ENCODE assay signal across 1 cellular context in the genomic region with DNA sequence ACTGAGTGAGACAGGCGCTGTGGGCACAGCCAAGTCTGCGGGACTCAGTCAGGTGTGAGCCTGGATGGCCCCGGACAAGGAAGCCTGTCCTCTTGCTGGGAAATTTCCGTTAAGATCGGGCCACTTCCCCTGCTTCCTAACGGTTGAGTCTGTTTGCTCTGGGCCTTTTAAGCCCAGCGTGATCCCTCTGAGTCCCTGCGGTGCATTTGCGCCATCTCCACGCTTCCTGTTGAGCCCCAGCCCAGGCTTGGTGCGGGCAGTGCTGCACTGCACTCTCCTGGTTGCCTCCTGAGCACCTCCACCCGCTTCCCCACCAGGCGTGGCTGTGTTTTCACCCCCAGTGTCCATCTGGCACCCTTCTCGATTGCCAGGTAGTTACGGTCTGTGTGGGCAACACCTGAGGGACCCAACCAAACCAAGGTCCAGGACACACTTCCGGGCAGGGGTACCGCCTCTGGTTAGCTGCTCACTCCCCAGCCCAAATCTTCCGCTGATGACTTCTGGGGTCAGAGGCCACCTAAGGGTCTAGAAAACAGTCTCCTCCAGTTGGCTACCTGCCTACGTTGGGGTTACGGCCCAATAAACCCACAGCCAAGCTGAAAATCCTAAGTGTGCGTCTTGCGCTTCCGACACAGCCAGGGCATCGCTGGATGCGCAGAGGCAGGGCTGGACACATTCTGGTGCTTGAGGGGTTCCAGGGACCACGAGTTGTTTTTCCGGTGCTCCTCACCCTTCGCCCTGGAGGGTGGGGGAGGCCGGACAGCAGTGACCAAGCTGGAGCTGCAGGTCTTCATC.
A peak's percentile ranks its signal among the peaks of the same experiment; 100 is the strongest.
TF ChIP-seq lines count a peak whose summit lies in the region.

No MANE protein-coding gene starts in this region.

TF ChIP-seq in HepG2, 621 proteins besides CTCF, POLR2A, EP300 and RAD21 (continued from another document and continues in another):
- 0 out of 2 replicates have a peak, but pooled peaks have one; percentile 29 for TF ChIP-seq KLF13 (CRISPR knock-in tag; IDR thresholded peaks at IDR 0.05)
- TF ChIP-seq ZNF205 (CRISPR knock-in tag; IDR thresholded peaks at IDR 0.05), result 0 out of 2 replicates have a peak, but pooled peaks have one; percentile 25
- TF ChIP-seq PRMT3 (CRISPR knock-in tag; IDR thresholded peaks at IDR 0.05; ENCODE audit: borderline replicate concordance, low read depth), result no peak
- no peak for TF ChIP-seq HOXD1 (CRISPR knock-in tag; IDR thresholded peaks at IDR 0.05)
- TF ChIP-seq ZC3H4 (CRISPR knock-in tag; IDR thresholded peaks at IDR 0.05; ENCODE audit: borderline replicate concordance), result peak; percentile 28; the same call in 1 of the 2 replicates
- TF ChIP-seq KDM5B (CRISPR knock-in tag; IDR thresholded peaks at IDR 0.05; ENCODE audit: borderline replicate concordance), result peak; percentile 66; the same call in 1 of the 2 replicates
- TF ChIP-seq ZNF607 (CRISPR knock-in tag; IDR thresholded peaks at IDR 0.05; ENCODE audit: borderline replicate concordance), result no peak
- peak; percentile 83 for TF ChIP-seq RBM22 (optimal IDR thresholded peaks at IDR 0.05; ENCODE audit: low read length)
- TF ChIP-seq ARNT2 (CRISPR knock-in tag; IDR thresholded peaks at IDR 0.05; ENCODE audit: low read depth), result 0 out of 2 replicates have a peak, but pooled peaks have one; percentile 31
- no peak for TF ChIP-seq ZSCAN31 (CRISPR knock-in tag; IDR thresholded peaks at IDR 0.05; ENCODE audit: low read depth)
- no peak for TF ChIP-seq SOX5 (CRISPR knock-in tag; IDR thresholded peaks at IDR 0.05; ENCODE audit: borderline replicate concordance)
- peak; percentile 16 for TF ChIP-seq RBM39 (IDR thresholded peaks at IDR 0.05; ENCODE audit: low read depth, low read length, poor library complexity, severe bottlenecking)
- TF ChIP-seq, protein P1, sequence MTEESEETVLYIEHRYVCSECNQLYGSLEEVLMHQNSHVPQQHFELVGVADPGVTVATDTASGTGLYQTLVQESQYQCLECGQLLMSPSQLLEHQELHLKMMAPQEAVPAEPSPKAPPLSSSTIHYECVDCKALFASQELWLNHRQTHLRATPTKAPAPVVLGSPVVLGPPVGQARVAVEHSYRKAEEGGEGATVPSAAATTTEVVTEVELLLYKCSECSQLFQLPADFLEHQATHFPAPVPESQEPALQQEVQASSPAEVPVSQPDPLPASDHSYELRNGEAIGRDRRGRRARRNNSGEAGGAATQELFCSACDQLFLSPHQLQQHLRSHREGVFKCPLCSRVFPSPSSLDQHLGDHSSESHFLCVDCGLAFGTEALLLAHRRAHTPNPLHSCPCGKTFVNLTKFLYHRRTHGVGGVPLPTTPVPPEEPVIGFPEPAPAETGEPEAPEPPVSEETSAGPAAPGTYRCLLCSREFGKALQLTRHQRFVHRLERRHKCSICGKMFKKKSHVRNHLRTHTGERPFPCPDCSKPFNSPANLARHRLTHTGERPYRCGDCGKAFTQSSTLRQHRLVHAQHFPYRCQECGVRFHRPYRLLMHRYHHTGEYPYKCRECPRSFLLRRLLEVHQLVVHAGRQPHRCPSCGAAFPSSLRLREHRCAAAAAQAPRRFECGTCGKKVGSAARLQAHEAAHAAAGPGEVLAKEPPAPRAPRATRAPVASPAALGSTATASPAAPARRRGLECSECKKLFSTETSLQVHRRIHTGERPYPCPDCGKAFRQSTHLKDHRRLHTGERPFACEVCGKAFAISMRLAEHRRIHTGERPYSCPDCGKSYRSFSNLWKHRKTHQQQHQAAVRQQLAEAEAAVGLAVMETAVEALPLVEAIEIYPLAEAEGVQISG (CRISPR knock-in tag; IDR thresholded peaks at IDR 0.05), result 0 out of 2 replicates have a peak, but pooled peaks have one; percentile 21
- 0 out of 2 replicates have a peak, but pooled peaks have one; percentile 36 for TF ChIP-seq ZSCAN25 (CRISPR knock-in tag; IDR thresholded peaks at IDR 0.05)
- TF ChIP-seq RXRB (CRISPR knock-in tag; IDR thresholded peaks at IDR 0.05; ENCODE audit: borderline replicate concordance), result no peak
- TF ChIP-seq, protein P2, sequence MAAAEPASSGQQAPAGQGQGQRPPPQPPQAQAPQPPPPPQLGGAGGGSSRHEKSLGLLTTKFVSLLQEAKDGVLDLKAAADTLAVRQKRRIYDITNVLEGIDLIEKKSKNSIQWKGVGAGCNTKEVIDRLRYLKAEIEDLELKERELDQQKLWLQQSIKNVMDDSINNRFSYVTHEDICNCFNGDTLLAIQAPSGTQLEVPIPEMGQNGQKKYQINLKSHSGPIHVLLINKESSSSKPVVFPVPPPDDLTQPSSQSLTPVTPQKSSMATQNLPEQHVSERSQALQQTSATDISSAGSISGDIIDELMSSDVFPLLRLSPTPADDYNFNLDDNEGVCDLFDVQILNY (CRISPR knock-in tag; conservative IDR thresholded peaks at IDR 0.05), result 0 out of 2 replicates have a peak, but pooled peaks have one; percentile 12
- TF ChIP-seq ZBTB42 (CRISPR knock-in tag; IDR thresholded peaks at IDR 0.05), result no peak
- TF ChIP-seq, protein P3, sequence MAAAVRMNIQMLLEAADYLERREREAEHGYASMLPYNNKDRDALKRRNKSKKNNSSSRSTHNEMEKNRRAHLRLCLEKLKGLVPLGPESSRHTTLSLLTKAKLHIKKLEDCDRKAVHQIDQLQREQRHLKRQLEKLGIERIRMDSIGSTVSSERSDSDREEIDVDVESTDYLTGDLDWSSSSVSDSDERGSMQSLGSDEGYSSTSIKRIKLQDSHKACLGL (CRISPR knock-in tag; IDR thresholded peaks at IDR 0.05), result peak; percentile 35; the same call in 1 of the 2 replicates
- no peak for TF ChIP-seq ZSCAN30 (CRISPR knock-in tag; IDR thresholded peaks at IDR 0.05)
- TF ChIP-seq ATAD3A (CRISPR knock-in tag; IDR thresholded peaks at IDR 0.05), result no peak
- TF ChIP-seq, protein P4, sequence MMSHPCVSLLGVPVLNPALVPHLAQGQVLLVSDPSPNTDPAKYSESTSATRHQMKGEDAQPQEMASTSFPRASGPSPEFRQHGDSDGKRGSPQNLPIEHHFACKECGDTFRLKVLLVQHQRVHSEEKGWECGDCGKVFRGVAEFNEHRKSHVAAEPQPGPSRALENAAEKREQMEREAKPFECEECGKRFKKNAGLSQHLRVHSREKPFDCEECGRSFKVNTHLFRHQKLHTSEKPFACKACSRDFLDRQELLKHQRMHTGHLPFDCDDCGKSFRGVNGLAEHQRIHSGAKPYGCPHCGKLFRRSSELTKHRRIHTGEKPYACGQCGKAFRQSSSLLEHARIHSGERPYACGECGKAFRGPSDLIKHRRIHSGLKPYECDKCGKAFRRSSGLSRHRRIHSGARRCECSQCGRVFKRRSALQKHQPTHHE (CRISPR knock-in tag; IDR thresholded peaks at IDR 0.05; ENCODE audit: borderline replicate concordance), result 0 out of 2 replicates have a peak, but pooled peaks have one; percentile 25
- TF ChIP-seq, protein P5, sequence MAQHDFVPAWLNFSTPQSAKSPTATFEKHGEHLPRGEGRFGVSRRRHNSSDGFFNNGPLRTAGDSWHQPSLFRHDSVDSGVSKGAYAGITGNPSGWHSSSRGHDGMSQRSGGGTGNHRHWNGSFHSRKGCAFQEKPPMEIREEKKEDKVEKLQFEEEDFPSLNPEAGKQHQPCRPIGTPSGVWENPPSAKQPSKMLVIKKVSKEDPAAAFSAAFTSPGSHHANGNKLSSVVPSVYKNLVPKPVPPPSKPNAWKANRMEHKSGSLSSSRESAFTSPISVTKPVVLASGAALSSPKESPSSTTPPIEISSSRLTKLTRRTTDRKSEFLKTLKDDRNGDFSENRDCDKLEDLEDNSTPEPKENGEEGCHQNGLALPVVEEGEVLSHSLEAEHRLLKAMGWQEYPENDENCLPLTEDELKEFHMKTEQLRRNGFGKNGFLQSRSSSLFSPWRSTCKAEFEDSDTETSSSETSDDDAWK (CRISPR knock-in tag; IDR thresholded peaks at IDR 0.05), result no peak
- TF ChIP-seq ZBTB7A (CRISPR knock-in tag; IDR thresholded peaks at IDR 0.05), result no peak
- no peak for TF ChIP-seq ZNF468 (CRISPR knock-in tag; IDR thresholded peaks at IDR 0.05)
- TF ChIP-seq RXRA (CRISPR knock-in tag; IDR thresholded peaks at IDR 0.05), result 0 out of 2 replicates have a peak, but pooled peaks have one; percentile 27
- TF ChIP-seq POLR2G (IDR thresholded peaks at IDR 0.05; ENCODE audit: low read depth, low read length), result peak; percentile 65
- TF ChIP-seq CHCHD3 (CRISPR knock-in tag; IDR thresholded peaks at IDR 0.05), result 0 out of 2 replicates have a peak, but pooled peaks have one; percentile 63
- 0 out of 2 replicates have a peak, but pooled peaks have one; percentile 33 for TF ChIP-seq TSC22D2 (CRISPR knock-in tag; IDR thresholded peaks at IDR 0.05; ENCODE audit: borderline replicate concordance)
- no peak; the same call in 1 of the 2 replicates for TF ChIP-seq FIP1L1 (IDR thresholded peaks at IDR 0.05; ENCODE audit: borderline replicate concordance, insufficient read depth, low read depth, low read length)
- TF ChIP-seq MIER3 (CRISPR knock-in tag; IDR thresholded peaks at IDR 0.05; ENCODE audit: borderline replicate concordance), result 0 out of 2 replicates have a peak, but pooled peaks have one; percentile 21
- TF ChIP-seq SALL2 (CRISPR knock-in tag; IDR thresholded peaks at IDR 0.05), result no peak
- TF ChIP-seq GATAD1 (CRISPR knock-in tag; IDR thresholded peaks at IDR 0.05), result peak; percentile 54; the same call in 1 of the 2 replicates
- TF ChIP-seq AKAP8 (CRISPR knock-in tag; IDR thresholded peaks at IDR 0.05), result peak; percentile 59; the same call in 1 of the 2 replicates
- TF ChIP-seq ZNF382 (CRISPR knock-in tag; IDR thresholded peaks at IDR 0.05; ENCODE audit: borderline replicate concordance), result no peak
- 0 out of 2 replicates have a peak, but pooled peaks have one; percentile 21 for TF ChIP-seq ZSCAN9 (CRISPR knock-in tag; IDR thresholded peaks at IDR 0.05; ENCODE audit: borderline replicate concordance)
- TF ChIP-seq ZNF883 (CRISPR knock-in tag; IDR thresholded peaks at IDR 0.05; ENCODE audit: not compliant biosample characterization), result no peak
- TF ChIP-seq, protein P6, sequence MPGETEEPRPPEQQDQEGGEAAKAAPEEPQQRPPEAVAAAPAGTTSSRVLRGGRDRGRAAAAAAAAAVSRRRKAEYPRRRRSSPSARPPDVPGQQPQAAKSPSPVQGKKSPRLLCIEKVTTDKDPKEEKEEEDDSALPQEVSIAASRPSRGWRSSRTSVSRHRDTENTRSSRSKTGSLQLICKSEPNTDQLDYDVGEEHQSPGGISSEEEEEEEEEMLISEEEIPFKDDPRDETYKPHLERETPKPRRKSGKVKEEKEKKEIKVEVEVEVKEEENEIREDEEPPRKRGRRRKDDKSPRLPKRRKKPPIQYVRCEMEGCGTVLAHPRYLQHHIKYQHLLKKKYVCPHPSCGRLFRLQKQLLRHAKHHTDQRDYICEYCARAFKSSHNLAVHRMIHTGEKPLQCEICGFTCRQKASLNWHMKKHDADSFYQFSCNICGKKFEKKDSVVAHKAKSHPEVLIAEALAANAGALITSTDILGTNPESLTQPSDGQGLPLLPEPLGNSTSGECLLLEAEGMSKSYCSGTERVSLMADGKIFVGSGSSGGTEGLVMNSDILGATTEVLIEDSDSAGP (CRISPR knock-in tag; IDR thresholded peaks at IDR 0.05; ENCODE audit: borderline replicate concordance), result peak; percentile 76
- no peak for TF ChIP-seq ZNF264 (CRISPR knock-in tag; IDR thresholded peaks at IDR 0.05)
- no peak for TF ChIP-seq ZNF138 (CRISPR knock-in tag; IDR thresholded peaks at IDR 0.05; ENCODE audit: low read depth)
- TF ChIP-seq ZNF10 (CRISPR knock-in tag; IDR thresholded peaks at IDR 0.05; ENCODE audit: borderline replicate concordance, low read depth), result no peak
- no peak for TF ChIP-seq ZNF207 (IDR thresholded peaks at IDR 0.05; ENCODE audit: borderline replicate concordance)
- TF ChIP-seq, protein P7, sequence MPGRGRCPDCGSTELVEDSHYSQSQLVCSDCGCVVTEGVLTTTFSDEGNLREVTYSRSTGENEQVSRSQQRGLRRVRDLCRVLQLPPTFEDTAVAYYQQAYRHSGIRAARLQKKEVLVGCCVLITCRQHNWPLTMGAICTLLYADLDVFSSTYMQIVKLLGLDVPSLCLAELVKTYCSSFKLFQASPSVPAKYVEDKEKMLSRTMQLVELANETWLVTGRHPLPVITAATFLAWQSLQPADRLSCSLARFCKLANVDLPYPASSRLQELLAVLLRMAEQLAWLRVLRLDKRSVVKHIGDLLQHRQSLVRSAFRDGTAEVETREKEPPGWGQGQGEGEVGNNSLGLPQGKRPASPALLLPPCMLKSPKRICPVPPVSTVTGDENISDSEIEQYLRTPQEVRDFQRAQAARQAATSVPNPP (CRISPR knock-in tag; IDR thresholded peaks at IDR 0.05), result no peak
- TF ChIP-seq ZBTB3 (CRISPR knock-in tag; IDR thresholded peaks at IDR 0.05; ENCODE audit: borderline replicate concordance, low read depth), result no peak
- no peak for TF ChIP-seq ZBTB7B (CRISPR knock-in tag; IDR thresholded peaks at IDR 0.05)
- peak; percentile 52; the same call in 1 of the 2 replicates for TF ChIP-seq ATF7-NPFF (CRISPR knock-in tag; IDR thresholded peaks at IDR 0.05; ENCODE audit: low read depth)
- TF ChIP-seq, protein P8, sequence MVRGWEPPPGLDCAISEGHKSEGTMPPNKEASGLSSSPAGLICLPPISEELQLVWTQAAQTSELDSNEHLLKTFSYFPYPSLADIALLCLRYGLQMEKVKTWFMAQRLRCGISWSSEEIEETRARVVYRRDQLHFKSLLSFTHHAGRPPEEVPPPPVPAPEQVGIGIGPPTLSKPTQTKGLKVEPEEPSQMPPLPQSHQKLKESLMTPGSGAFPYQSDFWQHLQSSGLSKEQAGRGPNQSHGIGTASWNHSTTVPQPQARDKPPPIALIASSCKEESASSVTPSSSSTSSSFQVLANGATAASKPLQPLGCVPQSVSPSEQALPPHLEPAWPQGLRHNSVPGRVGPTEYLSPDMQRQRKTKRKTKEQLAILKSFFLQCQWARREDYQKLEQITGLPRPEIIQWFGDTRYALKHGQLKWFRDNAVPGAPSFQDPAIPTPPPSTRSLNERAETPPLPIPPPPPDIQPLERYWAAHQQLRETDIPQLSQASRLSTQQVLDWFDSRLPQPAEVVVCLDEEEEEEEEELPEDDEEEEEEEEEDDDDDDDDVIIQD (CRISPR knock-in tag; IDR thresholded peaks at IDR 0.05; ENCODE audit: low read depth), result no peak
- TF ChIP-seq, protein P9, sequence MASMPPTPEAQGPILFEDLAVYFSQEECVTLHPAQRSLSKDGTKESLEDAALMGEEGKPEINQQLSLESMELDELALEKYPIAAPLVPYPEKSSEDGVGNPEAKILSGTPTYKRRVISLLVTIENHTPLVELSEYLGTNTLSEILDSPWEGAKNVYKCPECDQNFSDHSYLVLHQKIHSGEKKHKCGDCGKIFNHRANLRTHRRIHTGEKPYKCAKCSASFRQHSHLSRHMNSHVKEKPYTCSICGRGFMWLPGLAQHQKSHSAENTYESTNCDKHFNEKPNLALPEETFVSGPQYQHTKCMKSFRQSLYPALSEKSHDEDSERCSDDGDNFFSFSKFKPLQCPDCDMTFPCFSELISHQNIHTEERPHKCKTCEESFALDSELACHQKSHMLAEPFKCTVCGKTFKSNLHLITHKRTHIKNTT (CRISPR knock-in tag; IDR thresholded peaks at IDR 0.05), result no peak
- TF ChIP-seq ZNF629 (CRISPR knock-in tag; conservative IDR thresholded peaks at IDR 0.05), result no peak
- TF ChIP-seq, protein P10, sequence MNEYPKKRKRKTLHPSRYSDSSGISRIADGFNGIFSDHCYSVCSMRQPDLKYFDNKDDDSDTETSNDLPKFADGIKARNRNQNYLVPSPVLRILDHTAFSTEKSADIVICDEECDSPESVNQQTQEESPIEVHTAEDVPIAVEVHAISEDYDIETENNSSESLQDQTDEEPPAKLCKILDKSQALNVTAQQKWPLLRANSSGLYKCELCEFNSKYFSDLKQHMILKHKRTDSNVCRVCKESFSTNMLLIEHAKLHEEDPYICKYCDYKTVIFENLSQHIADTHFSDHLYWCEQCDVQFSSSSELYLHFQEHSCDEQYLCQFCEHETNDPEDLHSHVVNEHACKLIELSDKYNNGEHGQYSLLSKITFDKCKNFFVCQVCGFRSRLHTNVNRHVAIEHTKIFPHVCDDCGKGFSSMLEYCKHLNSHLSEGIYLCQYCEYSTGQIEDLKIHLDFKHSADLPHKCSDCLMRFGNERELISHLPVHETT (CRISPR knock-in tag; conservative IDR thresholded peaks at IDR 0.05), result no peak
- TF ChIP-seq MED8 (CRISPR knock-in tag; IDR thresholded peaks at IDR 0.05; ENCODE audit: insufficient replicate concordance), result peak; percentile 69
- TF ChIP-seq FOSL2 (CRISPR knock-in tag; IDR thresholded peaks at IDR 0.05), result peak; percentile 11; the same call in 1 of the 2 replicates
